1 cellular context compared by ENCODE assay signal in genomic region chr4:100289530-100289888, GRCh38.
TF ChIP-seq lines count a peak whose summit lies in the region.

No MANE protein-coding gene starts in this region.

TF ChIP-seq in IMR-90, 13 proteins besides CTCF, POLR2A, EP300 and RAD21:
- no peak for TF ChIP-seq SMC3 (IDR thresholded peaks at IDR 0.05; ENCODE audit: low read depth, low read length)
